In the genomic region with DNA sequence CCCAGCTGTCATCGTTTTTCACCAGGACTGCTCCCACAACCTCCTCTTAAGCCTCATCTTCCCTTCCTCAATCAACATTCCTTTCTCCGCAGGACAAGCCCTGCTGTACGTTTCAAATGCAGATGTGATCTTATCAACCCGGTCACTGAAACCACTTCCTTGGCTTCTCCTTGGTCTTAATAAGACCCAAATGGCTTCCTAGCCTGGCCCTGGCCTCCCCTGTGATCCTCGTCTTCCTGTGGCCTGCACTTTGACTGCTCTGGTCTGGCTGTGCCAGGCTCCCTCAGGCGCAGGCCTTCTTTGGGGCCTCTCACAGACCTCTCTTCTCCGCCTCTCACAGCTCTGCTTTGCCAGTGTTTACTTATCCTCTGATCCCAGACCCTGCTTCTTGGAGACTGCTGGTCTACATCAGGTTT, we compare ENCODE assay signal across 17 cellular contexts. TPM values are rescaled to one million over a fixed set of nuclear protein-coding genes. Genes with fewer than 3 reads are reported as not detected.
DNase-seq lines count a peak whose midpoint lies in the region; ATAC-seq and TF ChIP-seq lines count a peak whose summit lies in the region.
"Had no signal": no experiment of that assay in that cellular context is flagged by ENCODE, and none has a peak within 500 bp of the region (broad histone marks: within the 10 kb centered on the region; RNA-seq: fewer than 3 reads in every experiment).

No MANE protein-coding gene starts in this region.

- no peak overlapping the region for H3K4me3 Mint-ChIP-seq in activated naive CD4-positive, alpha-beta T cell treated with anti-CD3 and anti-CD28 coated beads for 36 hours
- H3K4me3 Mint-ChIP-seq in endodermal cell = no peak overlapping the region
- H3K4me3 Mint-ChIP-seq: activated B cell treated with CpG ODN at 0.5 μM for 24 hours; stimulated activated naive CD8-positive, alpha-beta T cell treated with anti-CD3 and anti-CD28 coated beads, Interleukin-15, amount 100 ng/mL, for 72 hours had no signal

- no peak for ATAC-seq in HG02759 (IDR thresholded peaks at IDR 0.05; ENCODE audit: unreplicated experiment)
- ATAC-seq in GM21786 (IDR thresholded peaks at IDR 0.05; ENCODE audit: unreplicated experiment) = no peak
- ATAC-seq: body of pancreas; stimulated activated naive CD8-positive, alpha-beta T cell treated with anti-CD3 and anti-CD28 coated beads, Interleukin-15, amount 100 ng/mL, for 72 hours had no signal

- H3K27ac Mint-ChIP-seq in activated naive CD4-positive, alpha-beta T cell treated with anti-CD3 and anti-CD28 coated beads for 36 hours = peak overlapping the region; percentile 4
- H3K27ac Mint-ChIP-seq in endodermal cell = peak overlapping the region; percentile 81
- H3K27ac Mint-ChIP-seq: activated B cell treated with CpG ODN at 0.5 μM for 24 hours; stimulated activated naive CD8-positive, alpha-beta T cell treated with anti-CD3 and anti-CD28 coated beads, Interleukin-15, amount 100 ng/mL, for 72 hours had no signal

- H3K9me3 Mint-ChIP-seq in activated naive CD4-positive, alpha-beta T cell treated with anti-CD3 and anti-CD28 coated beads for 36 hours = peaks cover 4% of the 10 kb centered on the region
- no peaks in the 10 kb centered on the region for H3K9me3 Mint-ChIP-seq in endodermal cell

- H3K36me3 Mint-ChIP-seq in activated naive CD4-positive, alpha-beta T cell treated with anti-CD3 and anti-CD28 coated beads for 36 hours (ENCODE audit: low read depth) = no peaks in the 10 kb centered on the region
- no peaks in the 10 kb centered on the region for H3K36me3 Mint-ChIP-seq in endodermal cell (ENCODE audit: low read depth)

- TF ChIP-seq CTCF in endodermal cell (conservative IDR thresholded peaks at IDR 0.05) = no peak

- intact Hi-C loops in activated naive CD4-positive, alpha-beta T cell treated with anti-CD3 and anti-CD28 coated beads for 36 hours (cut with micrococcal nuclease) = loop anchor here (10.0 kb wide), 1 partner anchor 1040 kb away; a partner anchor contains a TSS

- H3K36me3 ChIP-seq in endodermal cell (ENCODE audit: control insufficient read depth, insufficient read depth, low read length) = no peaks in the 10 kb centered on the region
- no peaks in the 10 kb centered on the region for H3K36me3 ChIP-seq in mesodermal cell (ENCODE audit: control insufficient read depth, insufficient read depth, low read length)
- H3K36me3 ChIP-seq: spleen had no signal

- peaks cover 7% of the 10 kb centered on the region for H3K4me1 Mint-ChIP-seq in activated naive CD4-positive, alpha-beta T cell treated with anti-CD3 and anti-CD28 coated beads for 36 hours (ENCODE audit: low read depth)
- peaks cover 33% of the 10 kb centered on the region for H3K4me1 Mint-ChIP-seq in endodermal cell

- H3K27ac ChIP-seq in endodermal cell (ENCODE audit: low read depth, low read length) (no peak overlapping the region), mesodermal cell (ENCODE audit: low read depth, low read length, severe bottlenecking) (peak overlapping the region; percentile 89), caudate nucleus (ENCODE audit: low read depth, low read length) (no peak overlapping the region)
- H3K27ac ChIP-seq: body of pancreas, spleen had no signal

- peaks cover 4% of the 10 kb centered on the region for H3K9me3 ChIP-seq in endodermal cell (ENCODE audit: control insufficient read depth, low read length)
- peaks cover 9% of the 10 kb centered on the region for H3K9me3 ChIP-seq in mesodermal cell (ENCODE audit: control insufficient read depth, low read length)
- H3K9me3 ChIP-seq: body of pancreas had no signal

- H3K27me3 ChIP-seq in endodermal cell (ENCODE audit: control insufficient read depth, insufficient read depth, low read length, poor library complexity, severe bottlenecking) = no peaks in the 10 kb centered on the region
- H3K27me3 ChIP-seq: body of pancreas, spleen had no signal

- CTCF ChIA-PET in activated naive CD4-positive, alpha-beta T cell treated with anti-CD3 and anti-CD28 coated beads for 36 hours (lab: Charles Lee) = no interaction called here

- H3K4me1 ChIP-seq in endodermal cell (ENCODE audit: control insufficient read depth, insufficient read depth, low read length) (peaks cover 13% of the 10 kb centered on the region), mesodermal cell (ENCODE audit: control insufficient read depth, insufficient read depth, low read length, poor library complexity, severe bottlenecking) (peaks cover 41% of the 10 kb centered on the region)
- H3K4me1 ChIP-seq: body of pancreas had no signal

- no peak overlapping the region for H3K9ac ChIP-seq in endodermal cell (ENCODE audit: extremely low read depth, low read length, poor library complexity, severe bottlenecking)

- no peak for DNase-seq in activated naive CD4-positive, alpha-beta T cell treated with anti-CD3 and anti-CD28 coated beads for 36 hours
- DNase-seq in activated naive CD4-positive, alpha-beta T cell (lab: John Stamatoyannopoulos, UW) = no peak
- DNase-seq in endodermal cell = peak; percentile 79
- no peak for DNase-seq in caudate nucleus (lab: John Stamatoyannopoulos, UW)
- no peak for DNase-seq in middle frontal gyrus (ENCODE audit: extremely low spot score, low spot score)
- DNase-seq: activated B cell treated with CpG ODN at 0.5 μM for 24 hours; activated effector memory CD4-positive, alpha-beta T cell treated with Interleukin-2 at 50 U/mL for 16 hours; body of pancreas; DMS79; Karpas-422; NCI-H1436 treated with DMSO at 0.1 percent for 48 hours; NCI-H446 treated with DMSO at 0.1 percent for 48 hours; spleen; stimulated activated naive CD8-positive, alpha-beta T cell treated with anti-CD3 and anti-CD28 coated beads, Interleukin-15, amount 100 ng/mL, for 72 hours had no signal

- H3K27me3 Mint-ChIP-seq in activated naive CD4-positive, alpha-beta T cell treated with anti-CD3 and anti-CD28 coated beads for 36 hours (ENCODE audit: low read depth) = no peaks in the 10 kb centered on the region
- H3K27me3 Mint-ChIP-seq in endodermal cell (ENCODE audit: insufficient read depth) = no peaks in the 10 kb centered on the region
- H3K27me3 Mint-ChIP-seq: activated B cell treated with CpG ODN at 0.5 μM for 24 hours; stimulated activated naive CD8-positive, alpha-beta T cell treated with anti-CD3 and anti-CD28 coated beads, Interleukin-15, amount 100 ng/mL, for 72 hours had no signal

- H3K4me3 ChIP-seq in endodermal cell (ENCODE audit: low read length) (no peak overlapping the region), mesodermal cell (ENCODE audit: extremely low read depth, insufficient read depth, low read length, poor library complexity, severe bottlenecking) (no peak overlapping the region)
- H3K4me3 ChIP-seq: body of pancreas, spleen had no signal

- WGBS in endodermal cell (ENCODE audit: insufficient coverage in 1 of 2, insufficient read length in 1 of 2), 2 experiments = 9 to 33% methylated on average over 4 to 7 of the region's 7 CpGs
- WGBS in mesodermal cell (ENCODE audit: insufficient coverage in 2 of 2), 2 experiments = 7 to 14% methylated on average over 6 to 7 of the region's 7 CpGs

RNA-seq across cellular contexts. Expression of a gene that starts 4.7 kb away (rescaled TPM):
- total RNA-seq in activated naive CD4-positive, alpha-beta T cell treated with anti-CD3 and anti-CD28 coated beads for 36 hours = 10 to 100 TPM; 16.8 to 18.0 TPM
- total RNA-seq in endodermal cell = 10 to 100 TPM; 38.4 to 51.0 TPM
- 32.2 TPM for polyA plus RNA-seq in endodermal cell (2013, experiment 1 of 2)
- 34.7 TPM for polyA plus RNA-seq in endodermal cell (2013, experiment 2 of 2)
- polyA plus RNA-seq in mesodermal cell (2013, experiment 1 of 2) = 36.7 TPM
- polyA plus RNA-seq in mesodermal cell (2013, experiment 2 of 2) = 40.2 TPM
